ENCODE assay signal across 2 cellular contexts in the genomic region with DNA sequence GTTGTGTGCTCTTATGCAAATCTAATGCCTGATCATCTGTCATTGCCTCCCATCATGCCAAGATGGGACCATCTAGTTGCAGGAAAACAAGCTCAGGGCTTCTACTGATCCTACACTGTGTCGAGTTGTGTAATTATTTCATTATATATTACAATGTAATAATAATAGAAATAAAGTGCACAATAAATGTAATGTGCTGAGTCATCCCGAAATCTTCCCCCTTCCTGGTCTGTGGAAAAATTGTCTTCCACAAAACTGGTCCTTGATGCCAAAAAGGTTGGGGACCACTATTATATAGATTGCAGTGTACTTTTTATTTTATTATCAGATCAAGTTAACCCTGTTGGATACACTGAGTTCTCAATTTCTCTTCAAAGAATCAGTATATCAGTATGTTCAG.
TF ChIP-seq lines count a peak whose summit lies in the region.

No MANE protein-coding gene starts in this region.

TF ChIP-seq in A549, 52 proteins besides CTCF, POLR2A, EP300 and RAD21:
- TF ChIP-seq MAFK (IDR thresholded peaks at IDR 0.05; ENCODE audit: partially characterized antibody) (peak; percentile 80), NFE2L2 (conservative IDR thresholded peaks at IDR 0.05; ENCODE audit: low read length) (peak; percentile 69), HEYL (CRISPR knock-in tag; IDR thresholded peaks at IDR 0.05) (no peak)

TF ChIP-seq in IMR-90, 13 proteins besides CTCF, POLR2A, EP300 and RAD21:
- TF ChIP-seq NFE2L2 (IDR thresholded peaks at IDR 0.05; ENCODE audit: low read depth, low read length) (peak; percentile 78), MAFK (IDR thresholded peaks at IDR 0.05; ENCODE audit: low read depth, low read length) (peak; percentile 59), BHLHE40 (IDR thresholded peaks at IDR 0.05; ENCODE audit: low read depth, low read length) (no peak)
